Comparison of ENCODE assay signal across 8 cellular contexts in genomic region chr5:180353226-180353962, GRCh38. TPM values are rescaled to one million over a fixed set of nuclear protein-coding genes. Genes with fewer than 3 reads are reported as not detected.
DNase-seq lines count a peak whose midpoint lies in the region; ATAC-seq, FAIRE-seq and TF ChIP-seq lines count a peak whose summit lies in the region.

Gene GFPT2, minus strand, starts transcription at chr5:180353336. Its CDS starts 119 bp downstream, at chr5:180353217.

- H3K4me3 ChIP-seq in bronchial epithelial cell (ENCODE audit: low read depth, low read length), result peak within 1 kb of the TSS; percentile 41
- H3K4me3 ChIP-seq in skin epidermis, result peak within 1 kb of the TSS; percentile 46 to 55 (median 49)

- H3K27me3 ChIP-seq in bronchial epithelial cell (ENCODE audit: control insufficient read depth, insufficient read depth, low read length), result peaks cover 21% of the 10 kb centered on the region

- no peak for TF ChIP-seq CTCF in bronchial epithelial cell (IDR thresholded peaks at IDR 0.05; ENCODE audit: insufficient read depth, low read length, severe bottlenecking)

- H3K36me3 ChIP-seq in bronchial epithelial cell (ENCODE audit: control insufficient read depth, insufficient read depth, low read length), result no peaks in the 10 kb centered on the region

- no peak for FAIRE-seq in bronchial epithelial cell (lab: Jason Lieb, UNC)

- DNase-seq in COLO668 (lab: John Stamatoyannopoulos, UW; ENCODE audit: unreplicated experiment) (peak; percentile 14), NAMALWA (ENCODE audit: low spot score) (peak; percentile 58), bronchial epithelial cell (ENCODE audit: low read depth) (no peak), iPS-NIHi7 (ENCODE audit: extremely low spot score) (peak; percentile 99)
- peak; percentile 40 to 52 (median 44) for DNase-seq in activated CD4-positive, CD25-positive, alpha-beta regulatory T cell (lab: John Stamatoyannopoulos, UW)

- ATAC-seq in GM21723 (IDR thresholded peaks at IDR 0.05; ENCODE audit: unreplicated experiment) (peak; percentile 79), GM19324 (IDR thresholded peaks at IDR 0.05; ENCODE audit: low FRiP score, unreplicated experiment) (no peak)

- peak within 1 kb of the TSS in 14 of 21 experiments; percentile 12 to 85 (median 71) for H3K27ac ChIP-seq in skin epidermis

RNA-seq across cellular contexts. Expression of gene GFPT2, which starts in this region (rescaled TPM):
- total RNA-seq in bronchial epithelial cell, result 0.26 and 0.53 TPM in 2 replicates
